8 cellular contexts compared by ENCODE assay signal in genomic region chr7:149195180-149196150, GRCh38. TPM values are rescaled to one million over a fixed set of nuclear protein-coding genes. Genes with fewer than 3 reads are reported as not detected.
A peak's percentile ranks its signal among the peaks of the same experiment; 100 is the strongest.
DNase-seq lines count a peak whose midpoint lies in the region; ATAC-seq and TF ChIP-seq lines count a peak whose summit lies in the region.

TSS of gene ZNF282 (plus strand) at chr7:149195546. CDS start at chr7:149195590, 44 bp downstream.

- peak within 1 kb of the TSS; percentile 86 to 97 (median 92) for H3K27ac ChIP-seq in BLaER1 treated with 17β-estradiol and CSF1 and Interleukin-3, amounts not matched to agents 10 nM and 100 nM
- peak within 1 kb of the TSS; percentile 83 to 88 for H3K27ac ChIP-seq in liver (ENCODE audit: low read depth in 1 of 2, low read length in 2 of 2)

- peak within 1 kb of the TSS; percentile 90 to 100 (median 97) for H3K9ac ChIP-seq in BLaER1 treated with 17β-estradiol and CSF1 and Interleukin-3, amounts not matched to agents 10 nM and 100 nM
- peak within 1 kb of the TSS; percentile 49 to 94 for H3K9ac ChIP-seq in liver (ENCODE audit: low read depth in 1 of 2, low read length in 2 of 2)

- peak; percentile 53 for TF ChIP-seq CTCF in liver (IDR thresholded peaks at IDR 0.05; ENCODE audit: low read depth, low read length, missing input control)

- H4K20me1 ChIP-seq in BLaER1 treated with 17β-estradiol and CSF1 and Interleukin-3, amounts not matched to agents 10 nM and 100 nM: peaks cover 33 to 48% (median 43%) of the 10 kb centered on the region in 11 experiments; a peak in 21 of 22 replicates

- H3K4me3 ChIP-seq in BLaER1 treated with 17β-estradiol and CSF1 and Interleukin-3, amounts not matched to agents 10 nM and 100 nM: peak within 1 kb of the TSS; percentile 73 to 100 (median 98)
- peak within 1 kb of the TSS; percentile 66 to 80 (median 71) for H3K4me3 ChIP-seq in liver (ENCODE audit: low read depth in 1 of 3, low read length in 3 of 3)

- peaks cover 20 to 43% (median 31%) of the 10 kb centered on the region in 10 experiments for H3K4me1 ChIP-seq in BLaER1 treated with 17β-estradiol and CSF1 and Interleukin-3, amounts not matched to agents 10 nM and 100 nM
- peaks cover 7 to 20% (median 17%) of the 10 kb centered on the region in 4 donors for H3K4me1 ChIP-seq in liver (ENCODE audit: control insufficient read depth in 4 of 4, insufficient read depth in 4 of 4, low read length in 3 of 4)

- DNase-seq in GM19238 (ENCODE audit: insufficient read length, low spot score) (peak; percentile 93), NCI-H510A treated with DMSO at 0.1 percent for 48 hours (lab: John Stamatoyannopoulos, UW) (peak; percentile 61), dermis blood vessel endothelial cell (peak; percentile 91)
- DNase-seq in activated CD4-positive, alpha-beta T cell treated with anti-CD3 and anti-CD28 coated beads, Interleukin-2, amount 50 U/mL, for 24 hours (ENCODE audit: low read depth in 1 of 2, low spot score in 1 of 2): peak; percentile 57 to 75
- peak; percentile 82 for DNase-seq in stimulated activated CD4-positive, alpha-beta T cell treated with anti-CD3 and anti-CD28 coated beads, Interleukin-4, amount 100 ng/mL, for 24 hours

- WGBS in liver: under 1% methylated on average over 97 of the region's 97 CpGs

- peak within 1 kb of the TSS; percentile 88 to 99 (median 96) for H3K4me2 ChIP-seq in BLaER1 treated with 17β-estradiol and CSF1 and Interleukin-3, amounts not matched to agents 10 nM and 100 nM

- no peaks in the 10 kb centered on the region for H3K9me3 ChIP-seq in BLaER1 treated with 17β-estradiol and CSF1 and Interleukin-3, amounts not matched to agents 10 nM and 100 nM (replicated peaks in 1 of 11)
- no peaks in the 10 kb centered on the region for H3K9me3 ChIP-seq in liver (ENCODE audit: control insufficient read depth in 4 of 4, low read length in 3 of 4)

- H3K36me3 ChIP-seq in BLaER1 treated with 17β-estradiol and CSF1 and Interleukin-3, amounts not matched to agents 10 nM and 100 nM: peaks cover 26 to 36% (median 29%) of the 10 kb centered on the region in 11 experiments
- peaks cover 11 to 21% (median 18%) of the 10 kb centered on the region in 4 donors for H3K36me3 ChIP-seq in liver (ENCODE audit: control insufficient read depth in 4 of 4, insufficient read depth in 3 of 4, low read depth in 1 of 4, low read length in 3 of 4)

- no peaks in the 10 kb centered on the region for H3K27me3 ChIP-seq in BLaER1 treated with 17β-estradiol and CSF1 and Interleukin-3, amounts not matched to agents 10 nM and 100 nM
- H3K27me3 ChIP-seq in liver (ENCODE audit: control insufficient read depth in 4 of 4, insufficient read depth in 4 of 4, low read length in 3 of 4): no peaks in the 10 kb centered on the region

- peak; percentile 61 to 73 for TF ChIP-seq RAD21 in liver (IDR thresholded peaks at IDR 0.05)

- ATAC-seq in HG03442 (IDR thresholded peaks at IDR 0.05; ENCODE audit: unreplicated experiment): peak; percentile 86

TF ChIP-seq in liver, 16 proteins besides CTCF, POLR2A, EP300 and RAD21:
- TF ChIP-seq HNF4G (IDR thresholded peaks at IDR 0.05): no peak
- peak; percentile 91 for TF ChIP-seq REST (IDR thresholded peaks at IDR 0.05)
- TF ChIP-seq, protein P1, sequence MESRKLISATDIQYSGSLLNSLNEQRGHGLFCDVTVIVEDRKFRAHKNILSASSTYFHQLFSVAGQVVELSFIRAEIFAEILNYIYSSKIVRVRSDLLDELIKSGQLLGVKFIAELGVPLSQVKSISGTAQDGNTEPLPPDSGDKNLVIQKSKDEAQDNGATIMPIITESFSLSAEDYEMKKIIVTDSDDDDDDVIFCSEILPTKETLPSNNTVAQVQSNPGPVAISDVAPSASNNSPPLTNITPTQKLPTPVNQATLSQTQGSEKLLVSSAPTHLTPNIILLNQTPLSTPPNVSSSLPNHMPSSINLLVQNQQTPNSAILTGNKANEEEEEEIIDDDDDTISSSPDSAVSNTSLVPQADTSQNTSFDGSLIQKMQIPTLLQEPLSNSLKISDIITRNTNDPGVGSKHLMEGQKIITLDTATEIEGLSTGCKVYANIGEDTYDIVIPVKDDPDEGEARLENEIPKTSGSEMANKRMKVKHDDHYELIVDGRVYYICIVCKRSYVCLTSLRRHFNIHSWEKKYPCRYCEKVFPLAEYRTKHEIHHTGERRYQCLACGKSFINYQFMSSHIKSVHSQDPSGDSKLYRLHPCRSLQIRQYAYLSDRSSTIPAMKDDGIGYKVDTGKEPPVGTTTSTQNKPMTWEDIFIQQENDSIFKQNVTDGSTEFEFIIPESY (IDR thresholded peaks at IDR 0.05): no peak
- TF ChIP-seq, protein P2, sequence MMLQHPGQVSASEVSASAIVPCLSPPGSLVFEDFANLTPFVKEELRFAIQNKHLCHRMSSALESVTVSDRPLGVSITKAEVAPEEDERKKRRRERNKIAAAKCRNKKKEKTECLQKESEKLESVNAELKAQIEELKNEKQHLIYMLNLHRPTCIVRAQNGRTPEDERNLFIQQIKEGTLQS (IDR thresholded peaks at IDR 0.05): no peak
- TF ChIP-seq TAF1 (conservative IDR thresholded peaks at IDR 0.05): no peak
- TF ChIP-seq YY1 (IDR thresholded peaks at IDR 0.05): peak; percentile 92
- peak in 1 of 2 donors; percentile 32 for TF ChIP-seq GABPA (IDR thresholded peaks at IDR 0.05 in 1 of 2, conservative IDR thresholded peaks at IDR 0.05 in 1 of 2)
- no peak for TF ChIP-seq MAX (IDR thresholded peaks at IDR 0.05)
- no peak for TF ChIP-seq JUND (IDR thresholded peaks at IDR 0.05)
- peak; percentile 81 for TF ChIP-seq FOXA2 (IDR thresholded peaks at IDR 0.05)
- no peak for TF ChIP-seq NR2F2 (IDR thresholded peaks at IDR 0.05)
- no peak for TF ChIP-seq EGR1 (IDR thresholded peaks at IDR 0.05; ENCODE audit: low read depth in 2 of 2)
- peak; percentile 38 to 41 for TF ChIP-seq HNF4A (conservative IDR thresholded peaks at IDR 0.05)
- peak; percentile 60 for TF ChIP-seq SP1 (IDR thresholded peaks at IDR 0.05)
- TF ChIP-seq FOXA1 (IDR thresholded peaks at IDR 0.05): peak; percentile 76
- peak; percentile 45 to 61 for TF ChIP-seq RXRA (IDR thresholded peaks at IDR 0.05)

RNA-seq across cellular contexts. Expression of gene ZNF282, which starts in this region (rescaled TPM):
- total RNA-seq in dermis blood vessel endothelial cell: 31.3 and 61.8 TPM in 2 replicates
- 10 to 100 TPM; 13.8 to 78.6 TPM for total RNA-seq in liver
- 10 to 100 TPM in 1 of 2 donors, 1 to 10 TPM in 1; 2.0 to 12.4 TPM for polyA plus RNA-seq in liver

Comparison
In these comparisons a context has a peak if more than half of its experiments do, and no peak if none do; other contexts are left out.
1. Peak in every context shown above with its lines: DNase-seq, ATAC-seq, H3K4me3 ChIP-seq and H3K27ac ChIP-seq.